Comparison of ENCODE assay signal across 10 cellular contexts in the genomic region with DNA sequence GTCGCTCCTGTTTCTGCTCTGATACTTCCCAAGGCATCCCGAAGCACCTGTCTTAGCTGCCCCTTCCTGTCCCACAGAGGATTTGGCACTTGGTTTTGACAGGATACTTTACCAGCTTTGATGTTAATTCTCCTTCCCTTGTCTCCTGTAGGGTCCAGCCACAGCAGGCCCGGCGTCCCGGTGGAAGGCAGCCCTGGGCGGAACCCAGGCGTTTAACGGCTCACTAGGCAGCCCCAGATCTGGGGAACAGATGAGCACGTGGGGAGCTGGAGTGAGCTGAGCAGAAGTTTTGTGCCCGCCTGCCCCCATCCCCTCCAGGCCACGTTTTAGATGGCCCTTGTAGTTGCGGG. TPM values are rescaled to one million over a fixed set of nuclear protein-coding genes. Genes with fewer than 3 reads are reported as not detected.
DNase-seq lines count a peak whose midpoint lies in the region; ATAC-seq and TF ChIP-seq lines count a peak whose summit lies in the region.
"Had no signal": no experiment of that assay in that cellular context is flagged by ENCODE, and none has a peak within 500 bp of the region (broad histone marks: within the 10 kb centered on the region; RNA-seq: fewer than 3 reads in every experiment).

No MANE protein-coding gene starts in this region.

- peaks cover 3% of the 10 kb centered on the region for H3F3A ChIP-seq in DOHH2 (ENCODE audit: control insufficient read depth, insufficient read depth)

- 43 to 71% (median 54%) methylated on average over 12 of the region's 12 CpGs for WGBS in psoas muscle, 3 donors

- in situ Hi-C loops in ACHN (cut with HindIII; ENCODE audit: low pct_ligation_motif_present, low pct_unique_long_range_greater_than_20kb, low sequenced_read_pairs) = no loop called here
- in situ Hi-C loops in brain microvascular endothelial cell (cut with HindIII; ENCODE audit: low pct_ligation_motif_present, low sequenced_read_pairs) = no loop called here

- H3K36me3 ChIP-seq in DOHH2 (ENCODE audit: control insufficient read depth, low read length) = peaks cover 65% of the 10 kb centered on the region
- 0 out of 2 replicates have a peak, but pooled peaks cover 10% of the 10 kb centered on the region for H3K36me3 ChIP-seq in SJCRH30
- H3K36me3 ChIP-seq in psoas muscle (ENCODE audit: insufficient read depth in 1 of 2, low read depth in 1 of 2) = peaks cover 6 to 57% of the 10 kb centered on the region in 2 donors
- H3K36me3 ChIP-seq in brain microvascular endothelial cell (replicated peaks) = no peaks in the 10 kb centered on the region

- peaks cover 21% of the 10 kb centered on the region for H3K4me1 ChIP-seq in DOHH2 (ENCODE audit: control insufficient read depth, low read length)
- H3K4me1 ChIP-seq in SJCRH30 = peaks cover 14% of the 10 kb centered on the region
- H3K4me1 ChIP-seq in psoas muscle = peaks cover 19% of the 10 kb centered on the region

- H3K27me3 ChIP-seq in DOHH2 (ENCODE audit: control insufficient read depth, low read length) (no peaks in the 10 kb centered on the region), SJCRH30 (no peaks in the 10 kb centered on the region), psoas muscle (ENCODE audit: insufficient read depth in 3 of 3, low read length in 2 of 3) (no peaks in the 10 kb centered on the region), brain microvascular endothelial cell (replicated peaks) (no peaks in the 10 kb centered on the region)
- H3K27me3 ChIP-seq: tibial nerve had no signal

- H3K9me3 ChIP-seq in DOHH2 (ENCODE audit: control insufficient read depth, insufficient read depth, low read length) = no peaks in the 10 kb centered on the region
- H3K9me3 ChIP-seq in SJCRH30 (replicated peaks) = no peaks in the 10 kb centered on the region
- H3K9me3 ChIP-seq in psoas muscle = no peaks in the 10 kb centered on the region
- H3K9me3 ChIP-seq: tibial nerve had no signal

- H3K4me2 ChIP-seq in DOHH2 (ENCODE audit: low read length) = peak overlapping the region; percentile 35; the same call in 1 of the 2 replicates

- TF ChIP-seq CTCF in DOHH2 (IDR thresholded peaks at IDR 0.05; ENCODE audit: low read depth, low read length, poor library complexity, severe bottlenecking) (no peak), psoas muscle (IDR thresholded peaks at IDR 0.05) (no peak), brain microvascular endothelial cell (IDR thresholded peaks at IDR 0.05; ENCODE audit: low read depth, low read length, missing control alignments) (no peak)

- DNase-seq in SJCRH30 (no peak), left lobe of liver (ENCODE audit: low spot score) (no peak), psoas muscle (no peak), GM19240 (ENCODE audit: insufficient read length, low spot score) (no peak), ACHN (no peak), brain microvascular endothelial cell (no peak)
- DNase-seq: activated CD4-positive, alpha-beta T cell treated with anti-CD3 and anti-CD28 coated beads, Interleukin-2, amount 50 U/mL, for 48 hours had no signal

- no peaks in the 10 kb centered on the region for H3K79me2 ChIP-seq in DOHH2 (ENCODE audit: control insufficient read depth, low read length)

- no peaks in the 10 kb centered on the region for H4K20me1 ChIP-seq in DOHH2 (ENCODE audit: control insufficient read depth, insufficient read depth, low read depth, low read length)

- peak; percentile 1 for ATAC-seq in left lobe of liver
- ATAC-seq in psoas muscle = no peak
- ATAC-seq in GM21381 (IDR thresholded peaks at IDR 0.05; ENCODE audit: unreplicated experiment) = no peak

- H3K4me3 ChIP-seq in DOHH2 (ENCODE audit: low read length) = no peak overlapping the region
- H3K4me3 ChIP-seq in SJCRH30 = no peak overlapping the region
- H3K4me3 ChIP-seq in psoas muscle = no peak overlapping the region
- H3K4me3 ChIP-seq in brain microvascular endothelial cell (ENCODE audit: low read depth, low read length) = no peak overlapping the region
- H3K4me3 ChIP-seq: tibial nerve had no signal

- no peaks in the 10 kb centered on the region for H3K9me2 ChIP-seq in DOHH2 (replicated peaks; ENCODE audit: control insufficient read depth, low read length)

- intact Hi-C loops in psoas muscle (cut with DNase I) = no loop called here

- H3K27ac ChIP-seq in DOHH2 (ENCODE audit: low read depth, low read length) (no peak overlapping the region), SJCRH30 (peak overlapping the region; percentile 26; the same call in 1 of the 2 replicates), psoas muscle (peak overlapping the region; percentile 62), brain microvascular endothelial cell (no peak overlapping the region)

RNA-seq across cellular contexts. Expression of gene ANKRD23, which starts 11.4 kb away (rescaled TPM):
- 0.58 and 1.1 TPM in 2 replicates for total RNA-seq in SJCRH30 (2014; rRNA removed; shearing (Covaris generic))
- total RNA-seq in left lobe of liver (4.4 TPM), psoas muscle (1,000 to 10,000 TPM in 2 of 4 donors, 100 to 1,000 TPM in 2; 788 to 1,374 (median 978) TPM)
- polyA plus RNA-seq in psoas muscle = 100 to 1,000 TPM; 256 to 608 (median 529) TPM

RNA-seq across cellular contexts. Expression of gene CNNM3, which starts 16.3 kb away (rescaled TPM):
- total RNA-seq in SJCRH30 (2014; rRNA removed; shearing (Covaris generic)) = 9.1 and 9.3 TPM in 2 replicates
- total RNA-seq in left lobe of liver (31.4 TPM), psoas muscle (10 to 100 TPM in 3 of 4 donors, 1 to 10 TPM in 1; 7.2 to 12.6 (median 10.9) TPM)
- polyA plus RNA-seq in psoas muscle = 1 to 10 TPM; 4.2 to 7.7 (median 6.4) TPM

RNA-seq across cellular contexts. Expression of gene ANKRD39, which starts 25.4 kb away (rescaled TPM):
- 7.7 and 7.8 TPM in 2 replicates for total RNA-seq in SJCRH30 (2014; rRNA removed; shearing (Covaris generic))
- total RNA-seq in left lobe of liver = 9.5 TPM
- total RNA-seq in psoas muscle = 100 to 1,000 TPM in 1 of 4 donors, 10 to 100 TPM in 3; 53.3 to 101 (median 78.7) TPM
- 10 to 100 TPM; 19.2 to 34.0 (median 26.2) TPM for polyA plus RNA-seq in psoas muscle

RNA-seq across cellular contexts. Expression of gene SEMA4C, which starts 37.5 kb away (rescaled TPM):
- 41.3 and 49.4 TPM in 2 replicates for total RNA-seq in SJCRH30 (2014; rRNA removed; shearing (Covaris generic))
- 18.6 TPM for total RNA-seq in left lobe of liver
- total RNA-seq in psoas muscle = 10 to 100 TPM in 3 of 4 donors, 1 to 10 TPM in 1; 9.5 to 10.8 (median 10.2) TPM
- 1 to 10 TPM; 4.1 to 8.3 (median 6.0) TPM for polyA plus RNA-seq in psoas muscle

Comparison
In these comparisons a context has a peak if more than half of its experiments do, and no peak if none do; other contexts are left out.
1. H3K27ac ChIP-seq: peak in SJCRH30 (single experiment) and psoas muscle (single experiment); none in DOHH2 (single experiment) and brain microvascular endothelial cell (single experiment).
2. RNA of gene ANKRD23, which starts 11.4 kb away (total RNA-seq): 788 to 1,374 TPM in psoas muscle; 4.4 TPM in left lobe of liver (single experiment) and 0.58 to 1.1 TPM in SJCRH30; every median in the first group is over 100 times any median in the second.